In the genomic region with DNA sequence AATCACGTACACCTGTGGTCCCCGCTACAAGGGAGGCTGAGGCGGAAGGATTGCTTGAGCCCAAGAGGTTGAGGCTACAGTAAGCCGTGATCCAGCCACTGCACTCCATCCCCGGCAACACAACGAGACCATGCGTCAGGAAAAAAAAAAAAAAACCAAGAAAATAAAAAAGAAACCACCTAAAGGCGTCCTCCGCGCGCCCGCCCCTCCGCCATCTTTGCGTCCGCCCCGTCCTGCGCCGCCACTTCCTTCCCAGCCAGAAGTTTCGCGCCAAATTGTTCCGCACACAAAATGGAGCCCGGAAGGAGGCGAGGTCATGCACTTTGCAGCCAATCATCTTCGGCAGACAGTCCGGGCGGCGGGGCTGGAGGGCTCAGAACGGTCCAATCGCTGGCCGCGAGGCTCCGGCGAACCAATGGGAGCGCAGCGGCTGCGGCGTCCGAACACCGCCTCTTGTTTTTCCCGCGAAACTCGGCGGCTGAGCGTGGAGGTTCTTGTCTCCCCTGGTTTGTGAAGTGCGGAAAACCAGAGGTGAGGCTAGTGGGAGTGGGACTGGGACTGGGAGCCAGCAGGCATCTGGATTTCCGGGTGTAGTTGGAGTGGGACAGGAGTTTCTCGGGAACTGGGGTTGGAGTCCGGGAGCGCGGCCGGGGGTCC, we compare ENCODE assay signal across 8 cellular contexts. TPM values are rescaled to one million over a fixed set of nuclear protein-coding genes. Genes with fewer than 3 reads are reported as not detected.
A peak's percentile ranks its signal among the peaks of the same experiment; 100 is the strongest.
DNase-seq lines count a peak whose midpoint lies in the region; TF ChIP-seq lines count a peak whose summit lies in the region.

Gene MCM5, plus strand, starts transcription at position 463 of the 657 bp plus-strand sequence. CDS start 299 bp downstream, outside the sequence.

- DNase-seq in CMK (ENCODE audit: low read depth) = peak; percentile 88
- peak; percentile 96 for DNase-seq in GM20000 (ENCODE audit: low spot score)
- DNase-seq in HT1080 (ENCODE audit: low read depth) = peak; percentile 96
- DNase-seq in NOMO-1 treated with DMSO at 0.1 percent for 48 hours (lab: John Stamatoyannopoulos, UW; ENCODE audit: unreplicated experiment) = peak; percentile 99
- DNase-seq in activated CD8-positive, alpha-beta memory T cell treated with anti-CD3 and anti-CD28 coated beads for 48 hours (ENCODE audit: low read depth in 2 of 3, low spot score in 2 of 3) = peak; percentile 89 to 94 (median 90)
- DNase-seq in mesenchymal stem cell = peak; percentile 97
- peak; percentile 93 for DNase-seq in stimulated activated CD8-positive, alpha-beta memory T cell treated with anti-CD3 and anti-CD28 coated beads, Interleukin-12 subunit alpha, Interleukin-12 subunit beta, amount 100 ng/mL, for 4 hours (ENCODE audit: low read depth)

- H2AK5ac ChIP-seq in mesenchymal stem cell (ENCODE audit: low read length, severe bottlenecking) = peak within 1 kb of the TSS; percentile 66

- H2BK5ac ChIP-seq in mesenchymal stem cell (ENCODE audit: low read depth, low read length, poor library complexity, severe bottlenecking) = no peak within 1 kb of the TSS

- peak within 1 kb of the TSS; percentile 100 for H3K4me2 ChIP-seq in mesenchymal stem cell (ENCODE audit: low read length, poor library complexity, severe bottlenecking)

- H4K91ac ChIP-seq in mesenchymal stem cell (ENCODE audit: low read length) = no peak within 1 kb of the TSS

- no peak for TF ChIP-seq CTCF in GM20000 (IDR thresholded peaks at IDR 0.05; ENCODE audit: extremely low read depth, missing control alignments)

- H2BK12ac ChIP-seq in mesenchymal stem cell (ENCODE audit: low read length in 2 of 2) = peak within 1 kb of the TSS in 1 of 2 experiments; percentile 3

- H3K23ac ChIP-seq in mesenchymal stem cell (ENCODE audit: low read length in 2 of 2) = peak within 1 kb of the TSS in 1 of 2 experiments; percentile 59

- H2BK15ac ChIP-seq in mesenchymal stem cell (ENCODE audit: low read depth, poor library complexity, severe bottlenecking) = no peak within 1 kb of the TSS

- H3K14ac ChIP-seq in mesenchymal stem cell (ENCODE audit: low read length in 2 of 2) = peak within 1 kb of the TSS in 1 of 2 experiments; percentile 51

- no peaks in the 10 kb centered on the region for H3K36me3 ChIP-seq in endocrine pancreas (ENCODE audit: control insufficient read depth, insufficient read depth, low read length)
- H3K36me3 ChIP-seq in mesenchymal stem cell (ENCODE audit: control insufficient read depth in 1 of 2, insufficient read depth in 2 of 2, low read depth in 1 of 2, low read length in 2 of 2) = peaks cover 13 to 19% of the 10 kb centered on the region in 2 experiments

- peak within 1 kb of the TSS; percentile 65 to 79 for H3K18ac ChIP-seq in mesenchymal stem cell (ENCODE audit: low read depth in 1 of 2, low read length in 2 of 2)

- H3K4me1 ChIP-seq in endocrine pancreas (ENCODE audit: control insufficient read depth, insufficient read depth, low read length) (no peaks in the 10 kb centered on the region), mesenchymal stem cell (ENCODE audit: control insufficient read depth, insufficient read depth, low read depth, low read length) (peaks cover 24% of the 10 kb centered on the region)

- peak within 1 kb of the TSS; percentile 32 for H3K4me3 ChIP-seq in endocrine pancreas (ENCODE audit: control insufficient read depth, insufficient read depth, low read length)
- peak within 1 kb of the TSS; percentile 86 to 95 for H3K4me3 ChIP-seq in mesenchymal stem cell (ENCODE audit: insufficient read depth in 1 of 2, low read depth in 1 of 2, low read length in 2 of 2)

- H3K79me1 ChIP-seq in mesenchymal stem cell (replicated peaks; ENCODE audit: low read length, poor library complexity, severe bottlenecking) = peaks cover 24% of the 10 kb centered on the region

- H3K9me3 ChIP-seq in endocrine pancreas (ENCODE audit: control insufficient read depth, low read length) (no peaks in the 10 kb centered on the region), mesenchymal stem cell (ENCODE audit: control insufficient read depth, low read length) (no peaks in the 10 kb centered on the region)

- peak within 1 kb of the TSS; percentile 38 for H3K9ac ChIP-seq in endocrine pancreas (ENCODE audit: control insufficient read depth, insufficient read depth, low read length)
- H3K9ac ChIP-seq in mesenchymal stem cell (ENCODE audit: low read length) = peak within 1 kb of the TSS; percentile 89

- peak within 1 kb of the TSS; percentile 99 for H2AFZ ChIP-seq in mesenchymal stem cell (ENCODE audit: low read depth, low read length)

- peak within 1 kb of the TSS in 1 of 2 experiments; percentile 82 for H3K4ac ChIP-seq in mesenchymal stem cell (ENCODE audit: low read depth in 1 of 2, low read length in 2 of 2)

- H3K27me3 ChIP-seq in endocrine pancreas (ENCODE audit: control insufficient read depth, insufficient read depth, low read length) = no peaks in the 10 kb centered on the region
- no peaks in the 10 kb centered on the region for H3K27me3 ChIP-seq in mesenchymal stem cell (ENCODE audit: control insufficient read depth in 1 of 2, insufficient read depth in 1 of 2, low read length in 2 of 2)

- H3K27ac ChIP-seq in mesenchymal stem cell (ENCODE audit: low read length, poor library complexity, severe bottlenecking) = no peak within 1 kb of the TSS

- H2BK120ac ChIP-seq in mesenchymal stem cell (ENCODE audit: low read depth, low read length) = peak within 1 kb of the TSS; percentile 38

- 5% methylated on average over 51 of the region's 51 CpGs for WGBS in mesenchymal stem cell

- H4K8ac ChIP-seq in mesenchymal stem cell (ENCODE audit: low read length) = peak within 1 kb of the TSS; percentile 94

RNA-seq across cellular contexts. Expression of gene MCM5, which starts in this region (rescaled TPM):
- total RNA-seq in HT1080 (2014; rRNA removed; shearing (Covaris generic)) = 168 and 194 TPM in 2 replicates
- 85.0 and 87.5 TPM in 2 replicates for polyA plus RNA-seq in HT1080 (2015; cell fraction: cytosol; rRNA removed)
- 190 and 192 TPM in 2 replicates for polyA plus RNA-seq in HT1080 (2015; cell fraction: nucleus; rRNA removed)
- polyA plus RNA-seq in mesenchymal stem cell (2013, experiment 1 of 2) = 6.9 TPM
- 7.5 TPM for polyA plus RNA-seq in mesenchymal stem cell (2013, experiment 2 of 2)
